In the genomic region with DNA sequence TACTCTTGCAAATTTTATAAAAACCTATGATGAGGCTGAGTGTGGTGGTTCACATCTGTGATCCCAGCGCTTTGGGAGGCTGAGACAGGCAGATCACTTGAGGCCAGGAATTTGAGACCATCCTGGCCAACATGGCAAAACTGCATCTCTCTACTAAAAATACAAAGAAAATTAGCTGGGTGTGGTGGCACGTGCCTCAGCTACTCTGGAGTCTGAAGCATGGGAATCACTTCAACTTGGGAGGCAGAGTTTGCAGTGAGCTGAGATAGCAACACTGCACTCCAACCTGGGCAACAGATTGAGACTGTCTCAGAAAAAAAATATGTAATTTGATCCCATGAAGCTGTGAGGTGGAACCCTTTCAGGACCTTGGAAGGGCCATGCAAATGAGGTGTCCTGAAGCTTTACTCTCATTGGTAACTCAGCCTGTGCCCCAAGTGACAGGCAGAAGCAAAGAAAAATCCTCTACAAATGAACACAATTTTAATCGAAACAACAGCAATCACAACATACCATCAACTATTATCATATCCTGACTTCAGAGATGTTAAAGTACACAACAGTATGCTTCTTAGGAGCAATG, we compare ENCODE assay signal across 10 cellular contexts.
A peak's percentile ranks its signal among the peaks of the same experiment; 100 is the strongest.
DNase-seq lines count a peak whose midpoint lies in the region; ATAC-seq, FAIRE-seq and TF ChIP-seq lines count a peak whose summit lies in the region.
"Had no signal": no experiment of that assay in that cellular context is flagged by ENCODE, and none has a peak within 500 bp of the region (broad histone marks: within the 10 kb centered on the region; RNA-seq: fewer than 3 reads in every experiment).

No MANE protein-coding gene starts in this region.

- peak overlapping the region; percentile 10 for H3K27ac Mint-ChIP-seq in activated CD4-positive, alpha-beta T cell treated with anti-CD3 and anti-CD28 coated beads, Interleukin-2, amount 10 ng/mL, durations not matched to agents 24 days and 14 days

- H3K9me3 ChIP-seq in endothelial cell of umbilical vein (replicated peaks; ENCODE audit: control insufficient read depth, insufficient read depth, low read length) (no peaks in the 10 kb centered on the region), skeletal muscle satellite cell (replicated peaks; ENCODE audit: low read length) (no peaks in the 10 kb centered on the region)

- H3K27me3 ChIP-seq in endothelial cell of umbilical vein (ENCODE audit: control insufficient read depth in 2 of 2, insufficient read depth in 2 of 2, low read length in 2 of 2) (no peaks in the 10 kb centered on the region), skeletal muscle satellite cell (ENCODE audit: control insufficient read depth, insufficient read depth, low read length) (no peaks in the 10 kb centered on the region)
- H3K27me3 ChIP-seq: BLaER1 had no signal

- H3K4me2 ChIP-seq in endothelial cell of umbilical vein (ENCODE audit: insufficient read depth, low read length): no peak overlapping the region
- peak overlapping the region; percentile 39 for H3K4me2 ChIP-seq in skeletal muscle satellite cell (ENCODE audit: low read length)
- H3K4me2 ChIP-seq: BLaER1 had no signal

- no TSS peak for BruUV-seq in endothelial cell of umbilical vein (replicated peaks; lab: Mats Ljungman, UMichigan)

- no peak overlapping the region for H3K4me3 Mint-ChIP-seq in activated CD4-positive, alpha-beta T cell treated with anti-CD3 and anti-CD28 coated beads, Interleukin-2, amount 10 ng/mL, durations not matched to agents 24 days and 14 days

- no peak overlapping the region for H3K4me3 ChIP-seq in endothelial cell of umbilical vein (replicated peaks in 1 of 3; ENCODE audit: insufficient read depth in 1 of 3, low read depth in 1 of 3, low read length in 3 of 3)
- no peak overlapping the region for H3K4me3 ChIP-seq in skeletal muscle satellite cell (ENCODE audit: low read length)
- H3K4me3 ChIP-seq: BLaER1 had no signal

- peaks cover 37% of the 10 kb centered on the region for H3K4me1 Mint-ChIP-seq in activated CD4-positive, alpha-beta T cell treated with anti-CD3 and anti-CD28 coated beads, Interleukin-2, amount 10 ng/mL, durations not matched to agents 24 days and 14 days

- H3K9me3 Mint-ChIP-seq in activated CD4-positive, alpha-beta T cell treated with anti-CD3 and anti-CD28 coated beads, Interleukin-2, amount 10 ng/mL, durations not matched to agents 24 days and 14 days: peaks cover 3% of the 10 kb centered on the region

- FAIRE-seq in endothelial cell of umbilical vein (lab: Jason Lieb, UNC): no peak

- no peaks in the 10 kb centered on the region for H3K9me1 ChIP-seq in endothelial cell of umbilical vein (replicated peaks; ENCODE audit: control insufficient read depth, extremely low read depth, insufficient read depth, low read length)

- H4K20me1 ChIP-seq in endothelial cell of umbilical vein (replicated peaks; ENCODE audit: control insufficient read depth, extremely low read depth, insufficient read depth, low read length): no peaks in the 10 kb centered on the region
- H4K20me1 ChIP-seq: BLaER1 had no signal

- DNase-seq in activated CD4-positive, alpha-beta T cell treated with anti-CD3 and anti-CD28 coated beads, Interleukin-2, amount 10 ng/mL, durations not matched to agents 24 days and 14 days: no peak
- DNase-seq in activated CD4-positive, alpha-beta T cell treated with anti-CD3 and anti-CD28 coated beads, Interleukin-2, amount 50 U/mL, for 48 hours: no peak
- DNase-seq in NCI-H524 (lab: John Stamatoyannopoulos, UW) (peak; percentile 44 to 83), endothelial cell of umbilical vein (ENCODE audit: low read depth, low spot score) (peak; percentile 60), HEK293T (ENCODE audit: extremely low spot score) (no peak), caudate nucleus (lab: John Stamatoyannopoulos, UW) (no peak)
- DNase-seq: T-helper 9 cell had no signal

- no peak for ATAC-seq in HG03097 (IDR thresholded peaks at IDR 0.05; ENCODE audit: low FRiP score, unreplicated experiment)

- H2AFZ ChIP-seq in endothelial cell of umbilical vein (ENCODE audit: low read depth, low read length): no peak overlapping the region

- H3K9ac ChIP-seq in endothelial cell of umbilical vein (replicated peaks; ENCODE audit: extremely low read depth, insufficient read depth, low read length): no peak overlapping the region
- no peak overlapping the region for H3K9ac ChIP-seq in skeletal muscle satellite cell (ENCODE audit: low read depth, low read length)
- H3K9ac ChIP-seq: BLaER1 had no signal

- no peaks in the 10 kb centered on the region for H3K79me2 ChIP-seq in endothelial cell of umbilical vein (ENCODE audit: control insufficient read depth, insufficient read depth, low read length)

- H3K36me3 ChIP-seq in endothelial cell of umbilical vein (ENCODE audit: control insufficient read depth in 2 of 2, extremely low read depth in 1 of 2, insufficient read depth in 2 of 2, low read length in 2 of 2): no peaks in the 10 kb centered on the region
- H3K36me3 ChIP-seq in skeletal muscle satellite cell (ENCODE audit: insufficient read depth, low read length): no peaks in the 10 kb centered on the region

- no peaks in the 10 kb centered on the region for H3K27me3 Mint-ChIP-seq in activated CD4-positive, alpha-beta T cell treated with anti-CD3 and anti-CD28 coated beads, Interleukin-2, amount 10 ng/mL, durations not matched to agents 24 days and 14 days

- H3K4me1 ChIP-seq in endothelial cell of umbilical vein (ENCODE audit: control insufficient read depth, extremely low read depth, insufficient read depth, low read length) (no peaks in the 10 kb centered on the region), skeletal muscle satellite cell (ENCODE audit: control insufficient read depth, insufficient read depth, low read length) (peaks cover 11% of the 10 kb centered on the region)

- CTCF ChIA-PET in endothelial cell of umbilical vein (lab: Charles Lee): interaction anchor here (0.6 to 6.5 kb wide), 21 partner anchors 9 to 758 kb away, joined by 3 to 224 read pairs (median 5); a partner anchor contains a TSS
- CTCF ChIA-PET in HEK293T (lab: Yijun Ruan, JAX): interaction anchor here (0.9 to 1.5 kb wide), 3 partner anchors 12 to 30 kb away, joined by 3 to 5 read pairs (median 4); no protein-coding TSS in a partner anchor

- intact Hi-C loops in activated CD4-positive, alpha-beta T cell treated with anti-CD3 and anti-CD28 coated beads, Interleukin-2, amount 10 ng/mL, durations not matched to agents 24 days and 14 days (cut with micrococcal nuclease): no loop called here
- intact Hi-C loops in endothelial cell of umbilical vein (cut with micrococcal nuclease): loop anchor here (1.0 to 5.0 kb wide), 5 partner anchors 84 to 438 kb away; a partner anchor contains a TSS

- H3K27ac ChIP-seq in endothelial cell of umbilical vein (ENCODE audit: insufficient read depth, low read depth, low read length) (no peak overlapping the region), caudate nucleus (ENCODE audit: low read depth, low read length) (no peak overlapping the region)
- H3K27ac ChIP-seq: BLaER1 had no signal

- H3K36me3 Mint-ChIP-seq in activated CD4-positive, alpha-beta T cell treated with anti-CD3 and anti-CD28 coated beads, Interleukin-2, amount 10 ng/mL, durations not matched to agents 24 days and 14 days (ENCODE audit: low read depth): peaks cover 2% of the 10 kb centered on the region

- dilution Hi-C loops in endothelial cell of umbilical vein (cut with MboI; ENCODE audit: extremely low pct_ligation_motif_present, low sequenced_read_pairs): no loop called here

- POLR2A ChIA-PET in endothelial cell of umbilical vein (lab: Charles Lee) (interaction anchor here (0.6 to 0.8 kb wide), 2 partner anchors 84 to 102 kb away, joined by 3 to 5 read pairs; no protein-coding TSS in a partner anchor), HEK293T (lab: Yijun Ruan, JAX) (interaction anchor here (1.0 kb wide), 1 partner anchor 85 kb away, joined by 4 read pairs; a partner anchor contains a TSS)

- no peak for TF ChIP-seq CTCF in endothelial cell of umbilical vein (IDR thresholded peaks at IDR 0.05; ENCODE audit: extremely low read depth in 1 of 2, insufficient read depth in 1 of 2, low read depth in 1 of 2, low read length in 2 of 2)

- TF ChIP-seq POLR2A in endothelial cell of umbilical vein (IDR thresholded peaks at IDR 0.05; ENCODE audit: low read depth, low read length): no peak

TF ChIP-seq in endothelial cell of umbilical vein, 7 proteins besides CTCF, POLR2A, EP300 and RAD21:
- TF ChIP-seq JUN (IDR thresholded peaks at IDR 0.05; ENCODE audit: borderline replicate concordance, insufficient read depth, insufficient read length, low read depth): no peak
- TF ChIP-seq MYC (IDR thresholded peaks at IDR 0.05; ENCODE audit: low read depth, low read length): no peak
- TF ChIP-seq, protein P1, sequence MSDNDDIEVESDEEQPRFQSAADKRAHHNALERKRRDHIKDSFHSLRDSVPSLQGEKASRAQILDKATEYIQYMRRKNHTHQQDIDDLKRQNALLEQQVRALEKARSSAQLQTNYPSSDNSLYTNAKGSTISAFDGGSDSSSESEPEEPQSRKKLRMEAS (IDR thresholded peaks at IDR 0.05; ENCODE audit: insufficient read depth, insufficient read length): no peak
- TF ChIP-seq FOS (IDR thresholded peaks at IDR 0.05; ENCODE audit: borderline replicate concordance, insufficient read depth, low read length): no peak
- no peak for TF ChIP-seq POLR2AphosphoS5 (IDR thresholded peaks at IDR 0.05; ENCODE audit: insufficient read depth, low read depth, low read length)
- TF ChIP-seq EZH2 (IDR thresholded peaks at IDR 0.05; ENCODE audit: borderline replicate concordance, low read depth, low read length, severe bottlenecking): no peak
- TF ChIP-seq GATA2 (IDR thresholded peaks at IDR 0.05; ENCODE audit: insufficient read depth, insufficient read length, low read depth, low read length): no peak

TF ChIP-seq in HEK293T, 16 proteins besides CTCF, POLR2A, EP300 and RAD21:
- TF ChIP-seq NFRKB (IDR thresholded peaks at IDR 0.05): no peak
- no peak for TF ChIP-seq FOXA1 (IDR thresholded peaks at IDR 0.05)
- no peak for TF ChIP-seq FOXM1 (IDR thresholded peaks at IDR 0.05; ENCODE audit: borderline replicate concordance)
- no peak for TF ChIP-seq CTBP1 (IDR thresholded peaks at IDR 0.05; ENCODE audit: borderline replicate concordance)

Comparison
In these comparisons a context has a peak if more than half of its experiments do, and no peak if none do; other contexts are left out.
1. DNase-seq: peak in NCI-H524 (2 of 2) and endothelial cell of umbilical vein (single experiment); none in activated CD4-positive, alpha-beta T cell treated with anti-CD3 and anti-CD28 coated beads, Interleukin-2, amount 10 ng/mL, durations not matched to agents 24 days and 14 days (single experiment), activated CD4-positive, alpha-beta T cell treated with anti-CD3 and anti-CD28 coated beads, Interleukin-2, amount 50 U/mL, for 48 hours (0 of 2), HEK293T (single experiment) and caudate nucleus (0 of 61).